8 cellular contexts compared by ENCODE assay signal in the genomic region with DNA sequence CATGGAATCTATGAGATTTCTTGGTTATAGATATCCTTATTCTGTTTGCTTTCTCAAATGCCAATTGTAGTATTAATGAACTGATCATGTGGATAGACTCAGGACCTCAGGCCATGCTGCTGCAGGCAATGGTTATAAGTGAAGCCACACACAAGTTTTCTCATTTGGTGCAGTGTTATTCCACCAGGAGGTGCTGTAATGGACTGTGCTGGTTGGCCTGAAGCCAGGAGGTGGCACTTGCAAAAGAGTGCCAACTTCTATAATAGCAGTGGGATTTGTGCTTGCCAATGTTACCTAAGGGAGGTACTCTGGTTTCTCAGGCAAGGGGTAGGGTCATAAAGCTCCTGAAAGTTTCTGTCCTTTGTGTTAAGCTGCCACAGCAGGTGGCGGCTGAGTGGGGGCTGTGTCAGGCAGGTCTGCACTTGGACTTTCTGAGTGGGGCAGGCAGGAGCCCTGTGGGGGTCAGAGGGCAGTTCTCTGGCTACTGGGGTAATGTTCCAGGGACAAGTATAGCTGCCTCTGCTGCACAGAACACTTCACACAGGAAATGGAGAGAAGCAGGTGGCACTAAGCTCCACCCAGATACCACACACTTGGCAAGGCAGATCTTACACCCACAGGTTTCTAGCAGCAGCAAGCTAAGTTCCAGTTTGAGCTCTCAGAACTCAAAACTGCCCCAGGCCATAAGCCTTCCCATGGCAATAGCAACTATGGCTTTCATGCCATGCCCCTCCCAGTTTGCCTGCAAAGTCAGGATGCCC.
DNase-seq lines count a peak whose midpoint lies in the region; ATAC-seq, FAIRE-seq and TF ChIP-seq lines count a peak whose summit lies in the region.

No MANE protein-coding gene starts in this region.

- intact Hi-C loops in heart right ventricle (cut with DNase I), result no loop called here

- WGBS in heart right ventricle, 2 donors, result 92 to 95% methylated on average over 1 of the region's 1 CpG

- peak; percentile 52 for TF ChIP-seq CTCF in GM12873 (IDR thresholded peaks at IDR 0.05; ENCODE audit: insufficient read depth, low read depth, low read length, missing control alignments)
- TF ChIP-seq CTCF in bronchial epithelial cell (IDR thresholded peaks at IDR 0.05; ENCODE audit: insufficient read depth, low read length, severe bottlenecking), result peak; percentile 42
- no peak for TF ChIP-seq CTCF in heart right ventricle (IDR thresholded peaks at IDR 0.05)
- TF ChIP-seq CTCF in GM10266 (IDR thresholded peaks at IDR 0.05; ENCODE audit: control insufficient read depth, insufficient read depth, low read depth, missing control alignments), result no peak

- no peaks in the 10 kb centered on the region for H3K4me1 ChIP-seq in heart right ventricle

- no peak overlapping the region for H3K4me3 ChIP-seq in bronchial epithelial cell (ENCODE audit: low read depth, low read length)
- H3K4me3 ChIP-seq in heart right ventricle, result no peak overlapping the region

- no peaks in the 10 kb centered on the region for H3K36me3 ChIP-seq in bronchial epithelial cell (ENCODE audit: control insufficient read depth, insufficient read depth, low read length)
- H3K36me3 ChIP-seq in heart right ventricle, result no peaks in the 10 kb centered on the region

- H3K27ac ChIP-seq in heart right ventricle, result no peak overlapping the region

- peak; percentile 97 for ATAC-seq in GM21447 (IDR thresholded peaks at IDR 0.05; ENCODE audit: unreplicated experiment)
- ATAC-seq in HG03469 (IDR thresholded peaks at IDR 0.05; ENCODE audit: unreplicated experiment), result peak; percentile 98
- no peak for ATAC-seq in heart right ventricle

- peaks cover 0 to 6% (median 0%) of the 10 kb centered on the region in 11 donors for H3K9me3 ChIP-seq in heart right ventricle

- DNase-seq in bronchial epithelial cell (ENCODE audit: low read depth) (peak; percentile 87), NCI-H187 treated with DMSO at 0.1 percent for 48 hours (lab: John Stamatoyannopoulos, UW) (no peak), heart right ventricle (no peak), pons (ENCODE audit: low spot score) (no peak), GM10266 (ENCODE audit: extremely low spot score) (no peak)

- H3K27me3 ChIP-seq in bronchial epithelial cell (ENCODE audit: control insufficient read depth, insufficient read depth, low read length) (no peaks in the 10 kb centered on the region), heart right ventricle (no peaks in the 10 kb centered on the region)

- peak; percentile 28 for FAIRE-seq in bronchial epithelial cell (lab: Jason Lieb, UNC)

Comparison
In these comparisons a context has a peak if more than half of its experiments do, and no peak if none do; other contexts are left out.
1. CTCF ChIP-seq: peak in GM12873 (single experiment) and bronchial epithelial cell (single experiment); none in heart right ventricle (0 of 9) and GM10266 (single experiment).
2. ATAC-seq: peak in GM21447 (single experiment) and HG03469 (single experiment); none in heart right ventricle (0 of 8).